ENCODE assay signal across 9 cellular contexts in the genomic region with DNA sequence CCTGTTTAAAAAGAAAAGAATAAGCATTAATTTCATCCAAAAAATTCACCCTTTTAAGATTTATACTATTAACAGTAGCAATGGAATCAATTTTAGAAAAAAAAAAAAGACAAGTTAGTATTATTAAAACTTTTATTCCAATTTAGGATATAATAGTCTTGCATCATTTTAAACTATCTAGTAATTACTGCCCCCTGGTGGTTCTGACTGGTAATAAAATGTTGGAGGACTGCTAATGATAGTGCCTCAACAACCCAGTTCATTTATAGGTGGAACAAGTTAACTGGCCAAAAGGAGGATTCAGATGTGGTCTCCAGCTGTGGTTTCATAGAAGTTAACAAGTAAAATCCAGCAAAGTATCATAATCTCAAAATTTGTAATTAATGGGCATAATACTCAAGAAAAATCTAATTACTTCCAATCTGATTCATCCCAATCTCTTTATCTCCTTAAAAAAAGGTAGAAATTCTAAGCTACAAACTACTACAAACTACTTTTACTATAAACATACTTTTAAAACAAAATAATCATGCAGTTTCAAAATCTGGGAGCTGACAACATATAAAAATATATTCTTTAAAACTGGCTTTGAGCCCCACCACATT. TPM values are rescaled to one million over a fixed set of nuclear protein-coding genes. Genes with fewer than 3 reads are reported as not detected.
DNase-seq lines count a peak whose midpoint lies in the region; ATAC-seq, FAIRE-seq and TF ChIP-seq lines count a peak whose summit lies in the region.
"Had no signal": no experiment of that assay in that cellular context is flagged by ENCODE, and none has a peak within 500 bp of the region (broad histone marks: within the 10 kb centered on the region; RNA-seq: fewer than 3 reads in every experiment).

No MANE protein-coding gene starts in this region.

- peak; percentile 9 for FAIRE-seq in GM12892 (lab: Jason Lieb, UNC)

- H3K36me3 Mint-ChIP-seq in mesothelial cell of epicardium = peaks cover 15% of the 10 kb centered on the region

- no peaks in the 10 kb centered on the region for H3K36me3 ChIP-seq in uterus

- H3K27ac Mint-ChIP-seq in mesothelial cell of epicardium = no peak overlapping the region
- H3K27ac Mint-ChIP-seq: stimulated activated naive CD8-positive, alpha-beta T cell treated with anti-CD3 and anti-CD28 coated beads, Interleukin-15, Interleukin-2, amounts not matched to agents 100 ng/mL and 50 ng/mL, for 24 hours had no signal

- H3K27me3 Mint-ChIP-seq in mesothelial cell of epicardium (ENCODE audit: low read depth) = no peaks in the 10 kb centered on the region
- H3K27me3 Mint-ChIP-seq: stimulated activated naive CD8-positive, alpha-beta T cell treated with anti-CD3 and anti-CD28 coated beads, Interleukin-15, Interleukin-2, amounts not matched to agents 100 ng/mL and 50 ng/mL, for 24 hours had no signal

- H3K27me3 ChIP-seq in uterus = no peaks in the 10 kb centered on the region

- no peak for TF ChIP-seq POLR2A in GM12892 (IDR thresholded peaks at IDR 0.05; ENCODE audit: low read depth, low read length)
- TF ChIP-seq POLR2A in uterus (IDR thresholded peaks at IDR 0.05) = no peak

- TF ChIP-seq CTCF in mesothelial cell of epicardium (IDR thresholded peaks at IDR 0.05; ENCODE audit: unreplicated experiment) = peak; percentile 97
- peak; percentile 43 to 60 (median 48) for TF ChIP-seq CTCF in uterus (IDR thresholded peaks at IDR 0.05)

- H3K4me3 Mint-ChIP-seq in mesothelial cell of epicardium = no peak overlapping the region
- H3K4me3 Mint-ChIP-seq: stimulated activated naive CD8-positive, alpha-beta T cell treated with anti-CD3 and anti-CD28 coated beads, Interleukin-15, Interleukin-2, amounts not matched to agents 100 ng/mL and 50 ng/mL, for 24 hours had no signal

- no peaks in the 10 kb centered on the region for H3K4me1 ChIP-seq in uterus

- intact Hi-C loops in uterus (cut with DNase I; ENCODE audit: low total_unique reads) = no loop called here

- no peak overlapping the region for H3K4me3 ChIP-seq in uterus

- peak; percentile 45 for DNase-seq in AG20443 (ENCODE audit: low spot score)
- no peak for DNase-seq in GM12892 (ENCODE audit: insufficient read length)
- DNase-seq in NCI-H1694 (lab: John Stamatoyannopoulos, UW) = peak; percentile 60
- DNase-seq in T-helper 22 cell (ENCODE audit: low read depth) = peak; percentile 1
- peak; percentile 1 for DNase-seq in effector CD8-positive, alpha-beta T cell (lab: John Stamatoyannopoulos, UW)
- no peak for DNase-seq in mesothelial cell of epicardium (ENCODE audit: low spot score in 2 of 2, unreplicated experiment in 2 of 2)
- DNase-seq in uterus = peak in 1 of 2 donors; percentile 31

- H3K9me3 Mint-ChIP-seq in mesothelial cell of epicardium = no peaks in the 10 kb centered on the region
- H3K9me3 Mint-ChIP-seq: stimulated activated naive CD8-positive, alpha-beta T cell treated with anti-CD3 and anti-CD28 coated beads, Interleukin-15, Interleukin-2, amounts not matched to agents 100 ng/mL and 50 ng/mL, for 24 hours had no signal

- H3K4me1 Mint-ChIP-seq in mesothelial cell of epicardium = no peaks in the 10 kb centered on the region

- peak; percentile 68 for ATAC-seq in HG02840 (IDR thresholded peaks at IDR 0.05; ENCODE audit: low FRiP score, unreplicated experiment)

- no peaks in the 10 kb centered on the region for H3K9me3 ChIP-seq in uterus

- no peak overlapping the region for H3K27ac ChIP-seq in uterus

RNA-seq across cellular contexts. Expression of a gene that starts 30.7 kb away (rescaled TPM):
- 0.32 TPM for polyA plus RNA-seq in GM12892 (2012; ENCODE audit: missing spikeins)
- total RNA-seq in mesothelial cell of epicardium (0.40 to 0.55 TPM (median 0.47 TPM) in 3 replicates), uterus (10 to 100 TPM in 2 of 4 donors, 1 to 10 TPM in 2; 1.7 to 23.1 (median 6.5) TPM)

RNA-seq across cellular contexts. Expression of a gene that starts 50.2 kb away (rescaled TPM):
- polyA plus RNA-seq in GM12892 (2012; ENCODE audit: missing spikeins) = 99.8 TPM
- total RNA-seq in mesothelial cell of epicardium (34.3 to 36.9 TPM (median 35.3 TPM) in 3 replicates), uterus (10 to 100 TPM; 45.4 to 83.5 (median 73.0) TPM)

RNA-seq across cellular contexts. Expression of a gene that starts 51.0 kb away (rescaled TPM):
- polyA plus RNA-seq in GM12892 (2012; ENCODE audit: missing spikeins) = 3.8 TPM
- total RNA-seq in mesothelial cell of epicardium (5.2 to 6.1 TPM (median 5.8 TPM) in 3 replicates), uterus (10 to 100 TPM in 1 of 4 donors, 1 to 10 TPM in 3; 2.9 to 35.0 (median 8.8) TPM)

Comparison
In these comparisons a context has a peak if more than half of its experiments do, and no peak if none do; other contexts are left out.
1. DNase-seq: peak in AG20443 (single experiment), NCI-H1694 (single experiment), T-helper 22 cell (single experiment) and effector CD8-positive, alpha-beta T cell (single experiment); none in GM12892 (single experiment) and mesothelial cell of epicardium (0 of 2).